ENCODE assay signal across 33 cellular contexts in genomic region chr6:63888416-63888815, GRCh38.
"Had no signal": no experiment of that assay in that cellular context is flagged by ENCODE, and none has a peak within 500 bp of the region (broad histone marks: within the 10 kb centered on the region; RNA-seq: fewer than 3 reads in every experiment).

No MANE protein-coding gene starts in this region.

- H3K27ac ChIP-seq: adrenal gland, ascending aorta, body of pancreas, brain microvascular endothelial cell, breast epithelium, cardiac muscle cell had no signal

- H3K27me3 ChIP-seq: adrenal gland, ascending aorta, body of pancreas, brain microvascular endothelial cell, breast epithelium, cardiac muscle cell had no signal

- H3K4me1 ChIP-seq: adrenal gland, ascending aorta, body of pancreas, breast epithelium had no signal

- FAIRE-seq: astrocyte, bronchial epithelial cell had no signal

- H3K9me3 ChIP-seq: adrenal gland, ascending aorta, body of pancreas, breast epithelium had no signal

- H3K36me3 ChIP-seq: adrenal gland, ascending aorta, brain microvascular endothelial cell, breast epithelium, cardiac muscle cell had no signal

- H3K4me3 ChIP-seq: adrenal gland, ascending aorta, body of pancreas, breast epithelium, cardiac muscle cell had no signal

- DNase-seq: activated effector memory CD4-positive, alpha-beta T cell treated with anti-CD3 and anti-CD28 coated beads, Interleukin-2, amount 50 U/mL, for 16 hours; activated effector memory CD4-positive, alpha-beta T cell treated with Interleukin-2 at 50 U/mL for 16 hours; activated gamma-delta T cell; activated gamma-delta T cell treated with Interleukin-2 at 50 U/mL for 16 hours; activated naive CD4-positive, alpha-beta T cell; activated naive CD4-positive, alpha-beta T cell treated with anti-CD3 and anti-CD28 coated beads for 36 hours; activated naive CD4-positive, alpha-beta T cell treated with anti-CD3 and anti-CD28 coated beads, Interleukin-2, amount 10 ng/mL, durations not matched to agents 7 days and 5 days; activated naive CD4-positive, alpha-beta T cell treated with anti-CD3 and anti-CD28 coated beads, Interleukin-2, amount 50 U/mL, for 16 hours; activated naive CD4-positive, alpha-beta T cell treated with Interleukin-2 at 50 U/mL for 16 hours; activated naive CD8-positive, alpha-beta T cell treated with anti-CD3 and anti-CD28 coated beads for 36 hours; activated naive CD8-positive, alpha-beta T cell treated with anti-CD3 and anti-CD28 coated beads, Interleukin-2, amount 10 ng/mL, durations not matched to agents 7 days and 5 days; activated naive CD8-positive, alpha-beta T cell treated with anti-CD3 and anti-CD28 coated beads, Interleukin-2, amount 50 U/mL, for 24 hours; activated T-cell treated with anti-CD3 and anti-CD28 coated beads, Interleukin-2, amount 50 U/mL, for 24 hours; activated T-cell treated with anti-CD3 and anti-CD28 coated beads, Interleukin-2, amount 50 U/mL, for 4 hours; activated T-cell treated with anti-CD3 and anti-CD28 coated beads, Interleukin-2, amount 50 U/mL, for 48 hours; activated T-cell treated with anti-CD3 and anti-CD28 coated beads, Interleukin-2, amount 50 U/mL, for 72 hours; adrenal gland; amniotic stem cell; amygdala; anterior cingulate cortex; aorta; body of pancreas; brain microvascular endothelial cell; caudate nucleus; central memory CD4-positive, alpha-beta T cell; cerebellar nuclear complex had no signal

- ATAC-seq: activated naive CD4-positive, alpha-beta T cell treated with anti-CD3 and anti-CD28 coated beads, Interleukin-2, amount 50 U/mL, for 72 hours; activated naive CD8-positive, alpha-beta T cell treated with anti-CD3 and anti-CD28 coated beads, Interleukin-2, amount 50 U/mL, for 24 hours; activated T-cell treated with anti-CD3 and anti-CD28 coated beads, Interleukin-2, amount 50 U/mL, for 4 hours; activated T-cell treated with anti-CD3 and anti-CD28 coated beads, Interleukin-2, amount 50 U/mL, for 72 hours; activated T-helper 17 cell treated with anti-CD3 and anti-CD28 coated beads, Interleukin-2, amount 50 U/mL, for 72 hours; body of pancreas had no signal
